Comparison of ENCODE assay signal across 8 cellular contexts in genomic region chr12:122523846-122524718, GRCh38. TPM values are rescaled to one million over a fixed set of nuclear protein-coding genes. Genes with fewer than 3 reads are reported as not detected.
DNase-seq lines count a peak whose midpoint lies in the region; ATAC-seq and TF ChIP-seq lines count a peak whose summit lies in the region.
"Had no signal": no experiment of that assay in that cellular context is flagged by ENCODE, and none has a peak within 500 bp of the region (broad histone marks: within the 10 kb centered on the region; RNA-seq: fewer than 3 reads in every experiment).

No MANE protein-coding gene starts in this region.

- peak overlapping the region; percentile 99 for H3K9ac ChIP-seq in GM23248

- H3K4me1 ChIP-seq in GM23248 (ENCODE audit: insufficient read depth) = peaks cover 46% of the 10 kb centered on the region

- peaks cover 37% of the 10 kb centered on the region for H3K36me3 ChIP-seq in GM23248 (ENCODE audit: low read depth)

- H3K79me2 ChIP-seq in GM23248 (ENCODE audit: insufficient read depth) = peaks cover 89% of the 10 kb centered on the region

- H3K4me3 ChIP-seq in GM23248 (peak overlapping the region; percentile 93), fibroblast of mammary gland (ENCODE audit: control insufficient read depth, low read depth, low read length) (peak overlapping the region; percentile 52), skeletal muscle cell (ENCODE audit: low read depth, low read length) (peak overlapping the region; percentile 57)

- ATAC-seq in HG03354 (IDR thresholded peaks at IDR 0.05; ENCODE audit: poor library complexity, severe bottlenecking, unreplicated experiment) (no peak), HG02588 (IDR thresholded peaks at IDR 0.05; ENCODE audit: unreplicated experiment) (no peak)
- ATAC-seq: left colon had no signal

- peaks cover 56% of the 10 kb centered on the region for H3F3A ChIP-seq in GM23248 (ENCODE audit: insufficient read depth)

- H2AFZ ChIP-seq in GM23248 = no peak overlapping the region

- TF ChIP-seq CTCF in fibroblast of mammary gland (conservative IDR thresholded peaks at IDR 0.05; ENCODE audit: control insufficient read depth, insufficient read depth, low read depth, low read length) = no peak

- peak overlapping the region; percentile 90 for H3K4me2 ChIP-seq in GM23248 (ENCODE audit: unreplicated experiment)

- 4 to 6% methylated on average over 8 of the region's 8 CpGs for WGBS in GM23248 (ENCODE audit: low coverage in 1 of 2, low lambda C conversion rate in 2 of 2, missing lambda C conversion rate in 2 of 2), 2 experiments

- no peaks in the 10 kb centered on the region for H3K9me2 ChIP-seq in GM23248 (ENCODE audit: insufficient read depth)

- H3K27ac ChIP-seq in GM23248 = peak overlapping the region; percentile 99

- in situ Hi-C loops in GM23248 (cut with MboI) = no loop called here

- DNase-seq in GM23248 (peak; percentile 37), OCI-M1 (lab: John Stamatoyannopoulos, UW) (peak; percentile 14), fibroblast of mammary gland (ENCODE audit: low read depth) (no peak), skeletal muscle cell (ENCODE audit: low read depth) (no peak)
- DNase-seq in stimulated activated naive CD4-positive, alpha-beta T cell (lab: John Stamatoyannopoulos, UW) = no peak
- DNase-seq: left colon had no signal

- peaks cover 20% of the 10 kb centered on the region for H4K20me1 ChIP-seq in GM23248 (ENCODE audit: insufficient read depth)

- H3K9me3 ChIP-seq in GM23248 (ENCODE audit: low read depth) = no peaks in the 10 kb centered on the region

- no peaks in the 10 kb centered on the region for H3K27me3 ChIP-seq in GM23248 (replicated peaks; ENCODE audit: insufficient read depth)

RNA-seq across cellular contexts. Expression of gene RSRC2, which starts 2.7 kb away (rescaled TPM):
- total RNA-seq in GM23248 (2014; rRNA removed; shearing (Covaris generic)) = 31.1 and 41.5 TPM in 2 replicates
- 45.8 and 51.7 TPM in 2 replicates for polyA plus RNA-seq in GM23248 (2016; fragmentation: Nextera tagmentation; extraction: Ambion mirVana)

RNA-seq across cellular contexts. Expression of gene KNTC1, which starts 3.0 kb away (rescaled TPM):
- total RNA-seq in GM23248 (2014; rRNA removed; shearing (Covaris generic)) = 15.5 and 20.2 TPM in 2 replicates
- 5.6 and 8.1 TPM in 2 replicates for polyA plus RNA-seq in GM23248 (2016; fragmentation: Nextera tagmentation; extraction: Ambion mirVana)

RNA-seq across cellular contexts. Expression of gene ZCCHC8, which starts 23.4 kb away (rescaled TPM):
- total RNA-seq in GM23248 (2014; rRNA removed; shearing (Covaris generic)) = 12.3 and 13.2 TPM in 2 replicates
- 13.6 and 14.3 TPM in 2 replicates for polyA plus RNA-seq in GM23248 (2016; fragmentation: Nextera tagmentation; extraction: Ambion mirVana)

Comparison
In these comparisons a context has a peak if more than half of its experiments do, and no peak if none do; other contexts are left out.
1. DNase-seq: peak in GM23248 (single experiment) and OCI-M1 (single experiment); none in fibroblast of mammary gland (single experiment), skeletal muscle cell (single experiment) and stimulated activated naive CD4-positive, alpha-beta T cell (0 of 6).
2. Peak in every context shown above with its lines, with median percentiles within 50 percentile points of each other: H3K4me3 ChIP-seq.